In genomic region chr1:46393510-46393909, GRCh38 we compare ENCODE assay signal across 12 cellular contexts. TPM values are rescaled to one million over a fixed set of nuclear protein-coding genes. Genes with fewer than 3 reads are reported as not detected.
DNase-seq lines count a peak whose midpoint lies in the region; ATAC-seq and TF ChIP-seq lines count a peak whose summit lies in the region.
"Had no signal": no experiment of that assay in that cellular context is flagged by ENCODE, and none has a peak within 500 bp of the region (broad histone marks: within the 10 kb centered on the region; RNA-seq: fewer than 3 reads in every experiment).

No MANE protein-coding gene starts in this region.

- DNase-seq in activated naive CD4-positive, alpha-beta T cell treated with anti-CD3 and anti-CD28 coated beads, Interleukin-2, amount 10 ng/mL, durations not matched to agents 7 days and 5 days, result no peak
- DNase-seq in activated naive CD4-positive, alpha-beta T cell treated with anti-CD3 and anti-CD28 coated beads, Interleukin-2, amount 50 U/mL, for 72 hours (ENCODE audit: low spot score in 2 of 2), result no peak
- DNase-seq in activated naive CD8-positive, alpha-beta T cell treated with anti-CD3 and anti-CD28 coated beads, Interleukin-2, amount 10 ng/mL, durations not matched to agents 7 days and 5 days, result no peak
- no peak for DNase-seq in lower lobe of right lung
- DNase-seq in thyroid gland, result no peak
- no peak for DNase-seq in retina
- DNase-seq: NCI-H1436, PC-3 had no signal

- H3K4me1 Mint-ChIP-seq in activated naive CD4-positive, alpha-beta T cell treated with anti-CD3 and anti-CD28 coated beads, Interleukin-2, amount 10 ng/mL, durations not matched to agents 7 days and 5 days, result peaks cover 9% of the 10 kb centered on the region
- H3K4me1 Mint-ChIP-seq in activated naive CD8-positive, alpha-beta T cell treated with anti-CD3 and anti-CD28 coated beads, Interleukin-2, amount 10 ng/mL, durations not matched to agents 7 days and 5 days, result peaks cover 8% of the 10 kb centered on the region

- intact Hi-C loops in lower lobe of right lung (cut with DNase I), result no loop called here
- intact Hi-C loops in thyroid gland (cut with DNase I), result no loop called here

- no peak overlapping the region for H3K27ac ChIP-seq in lower lobe of right lung
- H3K27ac ChIP-seq in thyroid gland, result peak overlapping the region in 2 of 3 donors; percentile 82
- H3K27ac ChIP-seq: HL-60 had no signal

- H3K27me3 Mint-ChIP-seq in activated naive CD4-positive, alpha-beta T cell treated with anti-CD3 and anti-CD28 coated beads, Interleukin-2, amount 10 ng/mL, durations not matched to agents 7 days and 5 days, result peaks cover 48% of the 10 kb centered on the region
- H3K27me3 Mint-ChIP-seq in activated naive CD8-positive, alpha-beta T cell treated with anti-CD3 and anti-CD28 coated beads, Interleukin-2, amount 10 ng/mL, durations not matched to agents 7 days and 5 days, result peaks cover 20% of the 10 kb centered on the region

- H3K4me1 ChIP-seq in lower lobe of right lung, result peaks cover 17% of the 10 kb centered on the region
- H3K4me1 ChIP-seq in thyroid gland, result peaks cover 20 to 22% of the 10 kb centered on the region in 2 donors

- H3K36me3 Mint-ChIP-seq in activated naive CD4-positive, alpha-beta T cell treated with anti-CD3 and anti-CD28 coated beads, Interleukin-2, amount 10 ng/mL, durations not matched to agents 7 days and 5 days, result peaks cover 6% of the 10 kb centered on the region
- H3K36me3 Mint-ChIP-seq in activated naive CD4-positive, alpha-beta T cell treated with anti-CD3 and anti-CD28 coated beads, Interleukin-2, amount 50 U/mL, for 72 hours, result peaks cover 24 to 28% of the 10 kb centered on the region in 2 donors
- peaks cover 12% of the 10 kb centered on the region for H3K36me3 Mint-ChIP-seq in activated naive CD8-positive, alpha-beta T cell treated with anti-CD3 and anti-CD28 coated beads, Interleukin-2, amount 10 ng/mL, durations not matched to agents 7 days and 5 days

- H3K9me3 ChIP-seq in lower lobe of right lung (no peaks in the 10 kb centered on the region), thyroid gland (no peaks in the 10 kb centered on the region)

- POLR2A ChIA-PET in activated naive CD8-positive, alpha-beta T cell treated with anti-CD3 and anti-CD28 coated beads, Interleukin-2, amount 10 ng/mL, durations not matched to agents 7 days and 5 days (lab: Charles Lee), result no interaction called here

- peak overlapping the region; percentile 62 for H3K4me3 ChIP-seq in lower lobe of right lung
- no peak overlapping the region for H3K4me3 ChIP-seq in thyroid gland (replicated peaks in 1 of 3)

- H3K36me3 ChIP-seq in lower lobe of right lung (no peaks in the 10 kb centered on the region), thyroid gland (no peaks in the 10 kb centered on the region)
- H3K36me3 ChIP-seq: tibial nerve had no signal

- H3K4me3 Mint-ChIP-seq in activated naive CD4-positive, alpha-beta T cell treated with anti-CD3 and anti-CD28 coated beads, Interleukin-2, amount 10 ng/mL, durations not matched to agents 7 days and 5 days, result peak overlapping the region; percentile 57
- H3K4me3 Mint-ChIP-seq in activated naive CD8-positive, alpha-beta T cell treated with anti-CD3 and anti-CD28 coated beads, Interleukin-2, amount 10 ng/mL, durations not matched to agents 7 days and 5 days, result peak overlapping the region; percentile 71

- CTCF ChIA-PET in activated naive CD4-positive, alpha-beta T cell treated with anti-CD3 and anti-CD28 coated beads, Interleukin-2, amount 10 ng/mL, durations not matched to agents 7 days and 5 days (lab: Charles Lee), result no interaction called here

- peaks cover 14% of the 10 kb centered on the region for H3K9me3 Mint-ChIP-seq in activated naive CD4-positive, alpha-beta T cell treated with anti-CD3 and anti-CD28 coated beads, Interleukin-2, amount 10 ng/mL, durations not matched to agents 7 days and 5 days
- H3K9me3 Mint-ChIP-seq in activated naive CD4-positive, alpha-beta T cell treated with anti-CD3 and anti-CD28 coated beads, Interleukin-2, amount 50 U/mL, for 72 hours, result peaks cover 17 to 18% of the 10 kb centered on the region in 2 donors
- H3K9me3 Mint-ChIP-seq in activated naive CD8-positive, alpha-beta T cell treated with anti-CD3 and anti-CD28 coated beads, Interleukin-2, amount 10 ng/mL, durations not matched to agents 7 days and 5 days, result peaks cover 14% of the 10 kb centered on the region

- H3K27ac Mint-ChIP-seq in activated naive CD4-positive, alpha-beta T cell treated with anti-CD3 and anti-CD28 coated beads, Interleukin-2, amount 10 ng/mL, durations not matched to agents 7 days and 5 days, result no peak overlapping the region
- H3K27ac Mint-ChIP-seq in activated naive CD4-positive, alpha-beta T cell treated with anti-CD3 and anti-CD28 coated beads, Interleukin-2, amount 50 U/mL, for 72 hours, result peak overlapping the region in 1 of 2 donors; percentile 34
- H3K27ac Mint-ChIP-seq in activated naive CD8-positive, alpha-beta T cell treated with anti-CD3 and anti-CD28 coated beads, Interleukin-2, amount 10 ng/mL, durations not matched to agents 7 days and 5 days, result peak overlapping the region; percentile 74

- no peaks in the 10 kb centered on the region for H3K27me3 ChIP-seq in lower lobe of right lung (ENCODE audit: low read depth)
- H3K27me3 ChIP-seq in thyroid gland, result no peaks in the 10 kb centered on the region
- H3K27me3 ChIP-seq: tibial nerve had no signal

- ATAC-seq in activated naive CD4-positive, alpha-beta T cell treated with anti-CD3 and anti-CD28 coated beads, Interleukin-2, amount 50 U/mL, for 72 hours, result no peak
- ATAC-seq in activated naive CD8-positive, alpha-beta T cell treated with anti-CD3 and anti-CD28 coated beads, Interleukin-2, amount 10 ng/mL, durations not matched to agents 7 days and 5 days (ENCODE audit: low read depth), result no peak
- ATAC-seq in lower lobe of right lung (no peak), GM21381 (IDR thresholded peaks at IDR 0.05; ENCODE audit: unreplicated experiment) (no peak), HG02852 (IDR thresholded peaks at IDR 0.05; ENCODE audit: unreplicated experiment) (no peak)
- ATAC-seq: PC-3 had no signal

- 90 to 91% methylated on average over 12 of the region's 12 CpGs for WGBS in thyroid gland, 2 donors

- TF ChIP-seq POLR2A in thyroid gland (IDR thresholded peaks at IDR 0.05), result no peak

- no peak for TF ChIP-seq CTCF in lower lobe of right lung (IDR thresholded peaks at IDR 0.05)
- TF ChIP-seq CTCF in thyroid gland (IDR thresholded peaks at IDR 0.05), result no peak

RNA-seq across cellular contexts. Expression of gene FAAH, which starts 0.6 kb away (rescaled TPM):
- total RNA-seq in activated naive CD4-positive, alpha-beta T cell treated with anti-CD3 and anti-CD28 coated beads, Interleukin-2, amount 50 U/mL, for 72 hours, result 1 to 10 TPM; 5.5 to 5.7 TPM
- total RNA-seq in activated naive CD8-positive, alpha-beta T cell treated with anti-CD3 and anti-CD28 coated beads, Interleukin-2, amount 10 ng/mL, durations not matched to agents 7 days and 5 days, result 1 to 10 TPM; 5.3 to 6.9 TPM
- total RNA-seq in lower lobe of right lung (32.4 TPM), thyroid gland (100 to 1,000 TPM; 103 to 199 (median 152) TPM)

RNA-seq across cellular contexts. Expression of gene NSUN4, which starts 52.9 kb away (rescaled TPM):
- 10 to 100 TPM; 28.2 to 30.2 TPM for total RNA-seq in activated naive CD4-positive, alpha-beta T cell treated with anti-CD3 and anti-CD28 coated beads, Interleukin-2, amount 50 U/mL, for 72 hours
- 10 to 100 TPM; 23.2 to 24.9 TPM for total RNA-seq in activated naive CD8-positive, alpha-beta T cell treated with anti-CD3 and anti-CD28 coated beads, Interleukin-2, amount 10 ng/mL, durations not matched to agents 7 days and 5 days
- total RNA-seq in lower lobe of right lung, result 26.9 TPM
- 10 to 100 TPM; 23.4 to 40.0 (median 34.9) TPM for total RNA-seq in thyroid gland
